ENCODE assay signal across 12 cellular contexts in genomic region chrX:140503230-140503585, GRCh38. TPM values are rescaled to one million over a fixed set of nuclear protein-coding genes. Genes with fewer than 3 reads are reported as not detected.
DNase-seq lines count a peak whose midpoint lies in the region; ATAC-seq and TF ChIP-seq lines count a peak whose summit lies in the region.
"Had no signal": no experiment of that assay in that cellular context is flagged by ENCODE, and none has a peak within 500 bp of the region (broad histone marks: within the 10 kb centered on the region; RNA-seq: fewer than 3 reads in every experiment).

No MANE protein-coding gene starts in this region.

- peaks cover 17 to 33% (median 27%) of the 10 kb centered on the region in 3 donors for H3K4me1 ChIP-seq in skeletal muscle tissue (ENCODE audit: control insufficient read depth in 3 of 3, insufficient read depth in 3 of 3, low read length in 3 of 3)

- H3K9me3 Mint-ChIP-seq in T-helper 1 cell treated with Interleukin-12 subunit alpha and Interleukin-12 subunit beta and Interleukin-4 antibody, amounts not matched to agents 30 μg/mL and 1 μg/mL, for 36 hours, result no peaks in the 10 kb centered on the region
- no peaks in the 10 kb centered on the region for H3K9me3 Mint-ChIP-seq in activated CD8-positive, alpha-beta T cell treated with anti-CD3 and anti-CD28 coated beads for 36 hours

- peaks cover 54 to 59% (median 56%) of the 10 kb centered on the region in 3 donors for H3K27me3 ChIP-seq in skeletal muscle tissue (ENCODE audit: control insufficient read depth in 3 of 3, insufficient read depth in 3 of 3, low read length in 3 of 3)

- POLR2A ChIA-PET in activated CD8-positive, alpha-beta T cell treated with anti-CD3 and anti-CD28 coated beads for 36 hours (lab: Charles Lee), result no interaction called here

- H3K27ac Mint-ChIP-seq in T-helper 1 cell treated with Interleukin-12 subunit alpha and Interleukin-12 subunit beta and Interleukin-4 antibody, amounts not matched to agents 30 μg/mL and 1 μg/mL, for 36 hours, result peak overlapping the region; percentile 31
- H3K27ac Mint-ChIP-seq in activated CD8-positive, alpha-beta T cell treated with anti-CD3 and anti-CD28 coated beads for 36 hours, result no peak overlapping the region

- no peak for TF ChIP-seq CTCF in activated CD8-positive, alpha-beta T cell treated with anti-CD3 and anti-CD28 coated beads for 36 hours (IDR thresholded peaks at IDR 0.05)

- no peak for ATAC-seq in activated CD8-positive, alpha-beta T cell treated with anti-CD3 and anti-CD28 coated beads for 36 hours

- H3K9me3 ChIP-seq in iPS-18c (ENCODE audit: control insufficient read depth, insufficient read depth, low read length), result peaks cover 15% of the 10 kb centered on the region
- no peaks in the 10 kb centered on the region for H3K9me3 ChIP-seq in skeletal muscle tissue (ENCODE audit: control insufficient read depth in 3 of 3, low read length in 3 of 3)
- H3K9me3 ChIP-seq: right atrium auricular region, tibial nerve had no signal

- H3K4me3 Mint-ChIP-seq in T-helper 1 cell treated with Interleukin-12 subunit alpha and Interleukin-12 subunit beta and Interleukin-4 antibody, amounts not matched to agents 30 μg/mL and 1 μg/mL, for 36 hours, result no peak overlapping the region
- peak overlapping the region; percentile 17 for H3K4me3 Mint-ChIP-seq in activated CD8-positive, alpha-beta T cell treated with anti-CD3 and anti-CD28 coated beads for 36 hours

- intact Hi-C loops in activated CD8-positive, alpha-beta T cell treated with anti-CD3 and anti-CD28 coated beads for 36 hours (cut with micrococcal nuclease), result no loop called here

- H3K4me1 Mint-ChIP-seq in T-helper 1 cell treated with Interleukin-12 subunit alpha and Interleukin-12 subunit beta and Interleukin-4 antibody, amounts not matched to agents 30 μg/mL and 1 μg/mL, for 36 hours (ENCODE audit: low read depth), result no peaks in the 10 kb centered on the region
- peaks cover 5% of the 10 kb centered on the region for H3K4me1 Mint-ChIP-seq in activated CD8-positive, alpha-beta T cell treated with anti-CD3 and anti-CD28 coated beads for 36 hours (ENCODE audit: low read depth)

- H3K36me3 Mint-ChIP-seq in T-helper 1 cell treated with Interleukin-12 subunit alpha and Interleukin-12 subunit beta and Interleukin-4 antibody, amounts not matched to agents 30 μg/mL and 1 μg/mL, for 36 hours (ENCODE audit: low read depth), result no peaks in the 10 kb centered on the region
- H3K36me3 Mint-ChIP-seq in activated CD8-positive, alpha-beta T cell treated with anti-CD3 and anti-CD28 coated beads for 36 hours (ENCODE audit: low read depth), result no peaks in the 10 kb centered on the region

- H3K27me3 Mint-ChIP-seq in T-helper 1 cell treated with Interleukin-12 subunit alpha and Interleukin-12 subunit beta and Interleukin-4 antibody, amounts not matched to agents 30 μg/mL and 1 μg/mL, for 36 hours (ENCODE audit: low read depth), result peaks cover 66% of the 10 kb centered on the region
- peaks cover 52% of the 10 kb centered on the region for H3K27me3 Mint-ChIP-seq in activated CD8-positive, alpha-beta T cell treated with anti-CD3 and anti-CD28 coated beads for 36 hours

- no peak overlapping the region for H3K9ac ChIP-seq in skeletal muscle tissue (ENCODE audit: low read depth in 1 of 3, low read length in 3 of 3)

- CTCF ChIA-PET in activated CD8-positive, alpha-beta T cell treated with anti-CD3 and anti-CD28 coated beads for 36 hours (lab: Charles Lee), result no interaction called here

- H3K27ac ChIP-seq in skeletal muscle tissue (ENCODE audit: low read depth, low read length), result no peak overlapping the region
- H3K27ac ChIP-seq: right atrium auricular region, tibial nerve had no signal

- peak overlapping the region; percentile 46 for H3K4me3 ChIP-seq in iPS-18c (ENCODE audit: insufficient read depth, low read depth, low read length)
- H3K4me3 ChIP-seq in skeletal muscle tissue (ENCODE audit: low read length in 3 of 3), result peak overlapping the region in 2 of 3 donors; percentile 23 to 35

- H3K36me3 ChIP-seq in skeletal muscle tissue (ENCODE audit: control insufficient read depth in 3 of 3, insufficient read depth in 3 of 3, low read length in 3 of 3), result no peaks in the 10 kb centered on the region
- H3K36me3 ChIP-seq: right atrium auricular region, tibial nerve had no signal

- DNase-seq in T-helper 1 cell (no peak), GF-D8 (lab: John Stamatoyannopoulos, UW) (no peak), NCI-H345 (lab: John Stamatoyannopoulos, UW) (no peak), SW 1271 (lab: John Stamatoyannopoulos, UW) (no peak)
- no peak for DNase-seq in activated CD8-positive, alpha-beta T cell treated with anti-CD3 and anti-CD28 coated beads for 36 hours
- DNase-seq: RPMI8226 had no signal

RNA-seq across cellular contexts. Expression of gene SOX3, which starts 1.7 kb away (rescaled TPM):
- total RNA-seq in activated CD8-positive, alpha-beta T cell treated with anti-CD3 and anti-CD28 coated beads for 36 hours, result not detected
- total RNA-seq in skeletal muscle tissue, result not detected
- total RNA-seq: bronchial epithelial cell, right atrium auricular region, tibial nerve had no signal
